ENCODE assay signal across 17 cellular contexts in the genomic region with DNA sequence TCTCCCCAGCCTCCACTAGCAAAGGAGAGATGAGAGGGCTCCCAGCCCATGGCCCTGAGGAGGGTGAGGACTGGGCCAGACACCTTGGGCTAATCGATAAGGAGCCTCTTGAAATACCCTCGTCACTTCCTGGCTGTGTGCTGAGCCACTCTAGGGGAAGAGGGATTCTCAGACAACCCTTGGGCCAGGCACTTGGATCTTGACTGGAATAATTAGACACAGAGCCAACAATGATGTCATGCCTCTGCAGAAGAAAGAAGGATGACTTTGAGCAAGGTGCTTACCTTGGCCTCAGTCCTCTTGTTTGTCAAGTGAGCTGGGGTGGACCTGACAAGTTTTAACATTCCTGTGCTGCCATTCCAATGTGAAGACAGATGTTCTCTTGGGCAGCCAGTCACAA.
DNase-seq lines count a peak whose midpoint lies in the region; ATAC-seq and TF ChIP-seq lines count a peak whose summit lies in the region.
"Had no signal": no experiment of that assay in that cellular context is flagged by ENCODE, and none has a peak within 500 bp of the region (broad histone marks: within the 10 kb centered on the region; RNA-seq: fewer than 3 reads in every experiment).

No MANE protein-coding gene starts in this region.

- no peak for ATAC-seq in natural killer cell
- ATAC-seq in HG03139 (IDR thresholded peaks at IDR 0.05; ENCODE audit: unreplicated experiment): no peak

- H3K36me3 Mint-ChIP-seq in T-helper 2 cell treated with Interferon-gamma antibody and Interleukin-4, amounts not matched to agents 5 μg/mL and 100 μg/mL, for 36 hours (ENCODE audit: low read depth): peaks cover 6% of the 10 kb centered on the region
- H3K36me3 Mint-ChIP-seq in activated naive CD8-positive, alpha-beta T cell treated with anti-CD3 and anti-CD28 coated beads for 36 hours: no peaks in the 10 kb centered on the region
- H3K36me3 Mint-ChIP-seq in natural killer cell: no peaks in the 10 kb centered on the region

- DNase-seq in T-helper 2 cell treated with Interferon-gamma antibody and Interleukin-4, amounts not matched to agents 5 μg/mL and 100 μg/mL, for 36 hours (ENCODE audit: low spot score): no peak
- DNase-seq in T-helper 2 cell (no peak), HL-60 (ENCODE audit: low read depth in 1 of 2, low spot score in 1 of 2) (no peak), natural killer cell (no peak), UCSD-AML1 (lab: John Stamatoyannopoulos, UW; ENCODE audit: unreplicated experiment) (no peak), DMS153 (lab: John Stamatoyannopoulos, UW) (no peak)
- no peak for DNase-seq in activated naive CD8-positive, alpha-beta T cell treated with anti-CD3 and anti-CD28 coated beads for 36 hours
- DNase-seq: Calu3; GM23248; left ventricle myocardium inferior; NCI-H1436; NCI-H510A treated with DMSO at 0.1 percent for 48 hours; stimulated activated CD4-positive, alpha-beta T cell treated with anti-CD3 and anti-CD28 coated beads, Interleukin-2, amount 100 ng/mL, for 48 hours; SW 1271 had no signal

- peak overlapping the region; percentile 63 for H3K4me3 Mint-ChIP-seq in T-helper 2 cell treated with Interferon-gamma antibody and Interleukin-4, amounts not matched to agents 5 μg/mL and 100 μg/mL, for 36 hours
- H3K4me3 Mint-ChIP-seq in activated naive CD8-positive, alpha-beta T cell treated with anti-CD3 and anti-CD28 coated beads for 36 hours: no peak overlapping the region
- no peak overlapping the region for H3K4me3 Mint-ChIP-seq in natural killer cell
- H3K4me3 Mint-ChIP-seq: neural crest cell had no signal

- no peaks in the 10 kb centered on the region for H3K27me3 Mint-ChIP-seq in T-helper 2 cell treated with Interferon-gamma antibody and Interleukin-4, amounts not matched to agents 5 μg/mL and 100 μg/mL, for 36 hours (ENCODE audit: low read depth)
- H3K27me3 Mint-ChIP-seq in activated naive CD8-positive, alpha-beta T cell treated with anti-CD3 and anti-CD28 coated beads for 36 hours: no peaks in the 10 kb centered on the region
- H3K27me3 Mint-ChIP-seq in natural killer cell (ENCODE audit: low read depth in 2 of 2): no peaks in the 10 kb centered on the region

- no peak overlapping the region for H3K4me3 ChIP-seq in HL-60 (replicated peaks; ENCODE audit: insufficient read depth, low read length)
- H3K4me3 ChIP-seq: GM23248, left ventricle myocardium inferior, right atrium auricular region had no signal

- H3K27ac ChIP-seq in HL-60 (replicated peaks): peak overlapping the region; percentile 54
- H3K27ac ChIP-seq: GM23248, left ventricle myocardium inferior, right atrium auricular region had no signal

- TF ChIP-seq CTCF in HL-60 (IDR thresholded peaks at IDR 0.05; ENCODE audit: insufficient read depth, low read length): no peak
- no peak for TF ChIP-seq CTCF in natural killer cell (IDR thresholded peaks at IDR 0.05)

- no peaks in the 10 kb centered on the region for H3K27me3 ChIP-seq in HL-60 (ENCODE audit: insufficient read depth, poor library complexity, severe bottlenecking)
- H3K27me3 ChIP-seq: right atrium auricular region had no signal

- H3K27ac Mint-ChIP-seq in T-helper 2 cell treated with Interferon-gamma antibody and Interleukin-4, amounts not matched to agents 5 μg/mL and 100 μg/mL, for 36 hours: peak overlapping the region; percentile 95
- peak overlapping the region; percentile 71 for H3K27ac Mint-ChIP-seq in activated naive CD8-positive, alpha-beta T cell treated with anti-CD3 and anti-CD28 coated beads for 36 hours
- peak overlapping the region; percentile 64 to 77 for H3K27ac Mint-ChIP-seq in natural killer cell

- intact Hi-C loops in natural killer cell (cut with micrococcal nuclease): no loop called here

- peaks cover 35% of the 10 kb centered on the region for H3K4me1 Mint-ChIP-seq in T-helper 2 cell treated with Interferon-gamma antibody and Interleukin-4, amounts not matched to agents 5 μg/mL and 100 μg/mL, for 36 hours (ENCODE audit: low read depth)
- peaks cover 24% of the 10 kb centered on the region for H3K4me1 Mint-ChIP-seq in activated naive CD8-positive, alpha-beta T cell treated with anti-CD3 and anti-CD28 coated beads for 36 hours
- peaks cover 14 to 22% of the 10 kb centered on the region in 2 donors for H3K4me1 Mint-ChIP-seq in natural killer cell

- peaks cover 8% of the 10 kb centered on the region for H3K9me3 Mint-ChIP-seq in T-helper 2 cell treated with Interferon-gamma antibody and Interleukin-4, amounts not matched to agents 5 μg/mL and 100 μg/mL, for 36 hours
- H3K9me3 Mint-ChIP-seq in activated naive CD8-positive, alpha-beta T cell treated with anti-CD3 and anti-CD28 coated beads for 36 hours: no peaks in the 10 kb centered on the region
- H3K9me3 Mint-ChIP-seq in natural killer cell: no peaks in the 10 kb centered on the region
- H3K9me3 Mint-ChIP-seq: neural crest cell had no signal
